In genomic region chr2:210460863-210461227, GRCh38 we compare ENCODE assay signal across 15 cellular contexts. TPM values are rescaled to one million over a fixed set of nuclear protein-coding genes. Genes with fewer than 3 reads are reported as not detected.
A peak's percentile ranks its signal among the peaks of the same experiment; 100 is the strongest.
DNase-seq lines count a peak whose midpoint lies in the region; ATAC-seq, FAIRE-seq and TF ChIP-seq lines count a peak whose summit lies in the region.
"Had no signal": no experiment of that assay in that cellular context is flagged by ENCODE, and none has a peak within 500 bp of the region (broad histone marks: within the 10 kb centered on the region; RNA-seq: fewer than 3 reads in every experiment).

No MANE protein-coding gene starts in this region.

- intact Hi-C loops in breast epithelium (cut with DNase I; ENCODE audit: low total_unique reads): no loop called here

- no peak for TF ChIP-seq POLR2A in breast epithelium (IDR thresholded peaks at IDR 0.05)

- ATAC-seq in GM21737 (IDR thresholded peaks at IDR 0.05; ENCODE audit: unreplicated experiment): peak; percentile 3
- ATAC-seq in naive B cell (ENCODE audit: low read depth in 2 of 2): no peak
- no peak for ATAC-seq in HG02759 (IDR thresholded peaks at IDR 0.05; ENCODE audit: unreplicated experiment)

- H3K27me3 Mint-ChIP-seq in IgD-negative memory B cell: no peaks in the 10 kb centered on the region
- H3K27me3 Mint-ChIP-seq in naive B cell: no peaks in the 10 kb centered on the region

- peak; percentile 12 for FAIRE-seq in GM18507 (lab: Jason Lieb, UNC)
- FAIRE-seq: RCC 7860 had no signal

- H3K27me3 ChIP-seq in breast epithelium (no peaks in the 10 kb centered on the region), hepatocyte (no peaks in the 10 kb centered on the region)
- H3K27me3 ChIP-seq: colonic mucosa had no signal

- no peak overlapping the region for H2AFZ ChIP-seq in hepatocyte

- H3K36me3 ChIP-seq in breast epithelium (no peaks in the 10 kb centered on the region), hepatocyte (replicated peaks; ENCODE audit: insufficient read depth, low read depth) (no peaks in the 10 kb centered on the region)
- H3K36me3 ChIP-seq: colonic mucosa had no signal

- H3K4me3 ChIP-seq in breast epithelium (no peak overlapping the region), hepatocyte (no peak overlapping the region)
- H3K4me3 ChIP-seq: colonic mucosa, lung had no signal

- H3K27ac Mint-ChIP-seq in IgD-negative memory B cell (peak overlapping the region in 2 of 3 donors; percentile 7 to 57), naive B cell (peak overlapping the region; percentile 52 to 93 (median 86))

- no peaks in the 10 kb centered on the region for H4K20me1 ChIP-seq in hepatocyte (ENCODE audit: insufficient read depth, poor library complexity, severe bottlenecking)

- DNase-seq in GM18507 (ENCODE audit: extremely low spot score, insufficient read length, low read depth) (no peak), naive B cell (no peak), breast epithelium (ENCODE audit: low spot score in 2 of 2) (no peak), hepatocyte (ENCODE audit: low spot score) (no peak)
- DNase-seq in activated CD4-positive, CD25-positive, alpha-beta regulatory T cell treated with anti-CD3 and anti-CD28 coated beads, Interleukin-2, amount 50 U/mL, for 72 hours: no peak
- DNase-seq: activated effector memory CD4-positive, alpha-beta T cell treated with anti-CD3 and anti-CD28 coated beads, Interleukin-2, amount 50 U/mL, for 16 hours; aorta; colonic mucosa; NCI-H2081 treated with DMSO at 0.1 percent for 48 hours; retina had no signal

- TF ChIP-seq CTCF in breast epithelium (IDR thresholded peaks at IDR 0.05) (no peak), hepatocyte (IDR thresholded peaks at IDR 0.05; ENCODE audit: poor library complexity) (no peak)

- no peak overlapping the region for H3K4me2 ChIP-seq in hepatocyte

- H3K79me2 ChIP-seq in hepatocyte: no peaks in the 10 kb centered on the region

- 93% methylated on average over 1 of the region's 1 CpG for WGBS in hepatocyte (ENCODE audit: low lambda C conversion rate, missing lambda C conversion rate)

- H3K36me3 Mint-ChIP-seq in IgD-negative memory B cell: peaks cover 5% of the 10 kb centered on the region
- H3K36me3 Mint-ChIP-seq in naive B cell: peaks cover 21 to 23% of the 10 kb centered on the region in 2 donors

- H3K9me3 ChIP-seq in breast epithelium (no peaks in the 10 kb centered on the region), hepatocyte (ENCODE audit: low read depth) (no peaks in the 10 kb centered on the region)
- H3K9me3 ChIP-seq: colonic mucosa had no signal

- H3K4me3 Mint-ChIP-seq in IgD-negative memory B cell (peak overlapping the region in 2 of 4 donors; percentile 67 to 89), naive B cell (peak overlapping the region; percentile 13 to 88 (median 72))

- no peaks in the 10 kb centered on the region for H3K4me1 ChIP-seq in breast epithelium
- no peaks in the 10 kb centered on the region for H3K4me1 ChIP-seq in hepatocyte (ENCODE audit: insufficient read depth)
- H3K4me1 ChIP-seq: colonic mucosa had no signal

- H3K9me3 Mint-ChIP-seq in IgD-negative memory B cell: no peaks in the 10 kb centered on the region
- no peaks in the 10 kb centered on the region for H3K9me3 Mint-ChIP-seq in naive B cell

- H3K27ac ChIP-seq in breast epithelium: no peak overlapping the region
- no peak overlapping the region for H3K27ac ChIP-seq in hepatocyte
- H3K27ac ChIP-seq: colonic mucosa had no signal

- H3K4me1 Mint-ChIP-seq in IgD-negative memory B cell (peaks cover 41 to 47% (median 42%) of the 10 kb centered on the region in 3 donors), naive B cell (peaks cover 44 to 68% (median 52%) of the 10 kb centered on the region in 3 donors)

- H3K9me2 ChIP-seq in hepatocyte (replicated peaks; ENCODE audit: insufficient read depth): no peaks in the 10 kb centered on the region

RNA-seq across cellular contexts. Expression of gene LANCL1, which starts 15.7 kb away (rescaled TPM):
- polyA plus RNA-seq in IgD-negative memory B cell: 16.5 TPM
- polyA plus RNA-seq in naive B cell (ENCODE audit: low read depth in 6 of 6): 10 to 100 TPM in 5 of 6 donors, 1 to 10 TPM in 1; 2.5 to 31.0 (median 20.9) TPM
- 10 to 100 TPM; 30.5 to 44.2 (median 43.7) TPM for total RNA-seq in breast epithelium
- total RNA-seq in hepatocyte: 40.2 and 43.7 TPM in 2 replicates
- polyA plus RNA-seq in hepatocyte: 13.5 and 22.7 TPM in 2 replicates
